ENCODE assay signal across 12 cellular contexts in the genomic region with DNA sequence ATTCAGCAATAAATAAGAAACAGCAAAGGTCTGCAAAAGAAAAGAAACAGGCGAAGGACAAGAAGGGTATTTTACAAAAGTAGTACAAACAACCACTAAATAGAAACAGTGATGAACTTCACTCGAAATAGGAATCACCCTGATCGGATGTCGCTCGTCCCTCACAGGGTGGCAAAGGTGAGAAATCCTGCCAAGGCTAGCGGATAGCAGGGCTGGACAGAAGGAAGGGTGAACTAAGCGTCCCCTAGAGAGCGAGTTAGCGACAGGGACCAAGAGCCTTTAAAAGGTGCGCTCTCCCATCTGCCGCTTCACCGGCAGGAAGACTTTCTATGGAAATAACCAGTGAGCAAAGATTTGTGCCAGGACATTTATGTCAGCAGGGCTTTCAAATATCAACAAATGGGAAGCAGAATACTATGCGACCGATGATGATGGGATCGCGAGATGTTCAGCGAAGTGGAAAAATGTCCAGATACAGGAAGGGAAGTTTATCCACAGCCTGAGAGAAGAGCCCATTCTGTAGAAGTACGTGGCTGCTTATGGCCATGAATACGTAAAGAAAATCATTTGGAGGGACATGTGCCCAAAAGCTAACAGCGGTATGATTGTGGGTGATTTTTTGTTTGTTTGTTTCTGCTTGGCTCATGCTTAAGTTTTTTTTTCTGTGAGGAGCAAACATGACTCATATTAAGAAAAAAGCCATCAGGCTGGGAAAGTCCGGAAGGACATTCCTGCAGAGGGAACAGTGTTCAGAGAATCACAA. TPM values are rescaled to one million over a fixed set of nuclear protein-coding genes. Genes with fewer than 3 reads are reported as not detected.
DNase-seq lines count a peak whose midpoint lies in the region; ATAC-seq and TF ChIP-seq lines count a peak whose summit lies in the region.
"Had no signal": no experiment of that assay in that cellular context is flagged by ENCODE, and none has a peak within 500 bp of the region (broad histone marks: within the 10 kb centered on the region; RNA-seq: fewer than 3 reads in every experiment).

No MANE protein-coding gene starts in this region.

- peaks cover 33 to 51% (median 45%) of the 10 kb centered on the region in 3 donors for H3K4me1 ChIP-seq in skeletal muscle tissue (ENCODE audit: control insufficient read depth in 3 of 3, insufficient read depth in 3 of 3, low read length in 3 of 3)
- H3K4me1 ChIP-seq in CD8-positive, alpha-beta T cell (ENCODE audit: insufficient read depth, low read length), result no peaks in the 10 kb centered on the region

- peak overlapping the region; percentile 57 for H3K27ac Mint-ChIP-seq in WTC11
- no peak overlapping the region for H3K27ac Mint-ChIP-seq in CD8-positive, alpha-beta T cell
- H3K27ac Mint-ChIP-seq: activated naive CD4-positive, alpha-beta T cell treated with anti-CD3 and anti-CD28 coated beads, Interleukin-2, amount 10 ng/mL, durations not matched to agents 7 days and 5 days had no signal

- TF ChIP-seq CTCF in WTC11 (IDR thresholded peaks at IDR 0.05) (no peak), fibroblast of villous mesenchyme (IDR thresholded peaks at IDR 0.05; ENCODE audit: insufficient read depth, low read depth, low read length) (no peak)
- TF ChIP-seq CTCF in CD8-positive, alpha-beta T cell (IDR thresholded peaks at IDR 0.05), result no peak

- H3K36me3 Mint-ChIP-seq in WTC11, result peaks cover 72% of the 10 kb centered on the region
- peaks cover 81% of the 10 kb centered on the region for H3K36me3 Mint-ChIP-seq in CD8-positive, alpha-beta T cell

- H3K9me3 ChIP-seq in skeletal muscle tissue (ENCODE audit: control insufficient read depth in 3 of 3, low read length in 3 of 3), result no peaks in the 10 kb centered on the region
- no peaks in the 10 kb centered on the region for H3K9me3 ChIP-seq in CD8-positive, alpha-beta T cell (ENCODE audit: low read length)

- H3K36me3 ChIP-seq in skeletal muscle tissue (ENCODE audit: control insufficient read depth in 3 of 3, insufficient read depth in 3 of 3, low read length in 3 of 3), result peaks cover 51 to 64% (median 51%) of the 10 kb centered on the region in 3 donors
- H3K36me3 ChIP-seq in CD8-positive, alpha-beta T cell (ENCODE audit: insufficient read depth, low read length), result peaks cover 52% of the 10 kb centered on the region

- H3K4me1 Mint-ChIP-seq in WTC11, result no peaks in the 10 kb centered on the region
- H3K4me1 Mint-ChIP-seq in CD8-positive, alpha-beta T cell (ENCODE audit: low read depth), result peaks cover 6% of the 10 kb centered on the region
- H3K4me1 Mint-ChIP-seq: activated naive CD4-positive, alpha-beta T cell treated with anti-CD3 and anti-CD28 coated beads, Interleukin-2, amount 10 ng/mL, durations not matched to agents 7 days and 5 days had no signal

- POLR2A ChIA-PET in WTC11 (lab: Charles Lee), result no interaction called here
- POLR2A ChIA-PET in CD8-positive, alpha-beta T cell (lab: Charles Lee), result no interaction called here

- no peaks in the 10 kb centered on the region for H3K9me3 Mint-ChIP-seq in WTC11
- no peaks in the 10 kb centered on the region for H3K9me3 Mint-ChIP-seq in CD8-positive, alpha-beta T cell
- H3K9me3 Mint-ChIP-seq: activated naive CD4-positive, alpha-beta T cell treated with anti-CD3 and anti-CD28 coated beads, Interleukin-2, amount 10 ng/mL, durations not matched to agents 7 days and 5 days; naive thymus-derived CD4-positive, alpha-beta T cell had no signal

- H3K27me3 ChIP-seq in skeletal muscle tissue (ENCODE audit: control insufficient read depth in 3 of 3, insufficient read depth in 3 of 3, low read length in 3 of 3), result no peaks in the 10 kb centered on the region
- no peaks in the 10 kb centered on the region for H3K27me3 ChIP-seq in CD8-positive, alpha-beta T cell (ENCODE audit: insufficient read depth, low read length)

- H3K27me3 Mint-ChIP-seq in WTC11 (ENCODE audit: low read depth), result no peaks in the 10 kb centered on the region
- H3K27me3 Mint-ChIP-seq in CD8-positive, alpha-beta T cell (ENCODE audit: low read depth), result no peaks in the 10 kb centered on the region
- H3K27me3 Mint-ChIP-seq: activated naive CD4-positive, alpha-beta T cell treated with anti-CD3 and anti-CD28 coated beads, Interleukin-2, amount 10 ng/mL, durations not matched to agents 7 days and 5 days; naive thymus-derived CD4-positive, alpha-beta T cell had no signal

- intact Hi-C loops in CD8-positive, alpha-beta T cell (cut with DNase I, micrococcal nuclease), result no loop called here

- DNase-seq in ELR (ENCODE audit: low read depth) (peak; percentile 84), WTC11 (ENCODE audit: low spot score) (no peak), fibroblast of villous mesenchyme (ENCODE audit: low read depth) (peak; percentile 72), Kasumi-1 (lab: John Stamatoyannopoulos, UW) (no peak), HuH-7 (ENCODE audit: low spot score) (no peak)
- no peak for DNase-seq in CD8-positive, alpha-beta T cell
- DNase-seq: activated CD4-positive, CD25-positive, alpha-beta regulatory T cell treated with anti-CD3 and anti-CD28 coated beads, Interleukin-2, amount 50 U/mL, for 72 hours; activated naive CD4-positive, alpha-beta T cell treated with anti-CD3 and anti-CD28 coated beads, Interleukin-2, amount 10 ng/mL, durations not matched to agents 7 days and 5 days; naive thymus-derived CD4-positive, alpha-beta T cell; stimulated activated CD4-positive, alpha-beta T cell treated with anti-CD3 and anti-CD28 coated beads, Interleukin-4, amount 100 ng/mL, for 4 hours had no signal

- H3K4me3 Mint-ChIP-seq in WTC11, result no peak overlapping the region
- no peak overlapping the region for H3K4me3 Mint-ChIP-seq in CD8-positive, alpha-beta T cell
- H3K4me3 Mint-ChIP-seq: activated naive CD4-positive, alpha-beta T cell treated with anti-CD3 and anti-CD28 coated beads, Interleukin-2, amount 10 ng/mL, durations not matched to agents 7 days and 5 days; naive thymus-derived CD4-positive, alpha-beta T cell had no signal

- H3K9ac ChIP-seq in skeletal muscle tissue (ENCODE audit: low read depth in 1 of 3, low read length in 3 of 3), result peak overlapping the region in 2 of 3 donors; percentile 10 to 35

- CTCF ChIA-PET in WTC11 (lab: Charles Lee), result no interaction called here
- CTCF ChIA-PET in CD8-positive, alpha-beta T cell (lab: Charles Lee), result no interaction called here

- ATAC-seq in WTC11 (no peak), HG02623 (IDR thresholded peaks at IDR 0.05; ENCODE audit: unreplicated experiment) (no peak)
- ATAC-seq in CD8-positive, alpha-beta T cell, result no peak
- ATAC-seq: naive thymus-derived CD4-positive, alpha-beta T cell had no signal

- no peak overlapping the region for H3K4me3 ChIP-seq in fibroblast of villous mesenchyme (ENCODE audit: low read depth, low read length)
- H3K4me3 ChIP-seq in skeletal muscle tissue (ENCODE audit: low read length in 3 of 3), result peak overlapping the region in 1 of 3 donors; percentile 30
- H3K4me3 ChIP-seq in CD8-positive, alpha-beta T cell (ENCODE audit: low read depth, low read length), result no peak overlapping the region

- H3K27ac ChIP-seq in skeletal muscle tissue (ENCODE audit: low read depth, low read length), result peak overlapping the region; percentile 4
- no peak overlapping the region for H3K27ac ChIP-seq in CD8-positive, alpha-beta T cell (ENCODE audit: low read depth, low read length)

TF ChIP-seq in WTC11, 78 proteins besides CTCF, POLR2A, EP300 and RAD21:
- TF ChIP-seq, protein P1, sequence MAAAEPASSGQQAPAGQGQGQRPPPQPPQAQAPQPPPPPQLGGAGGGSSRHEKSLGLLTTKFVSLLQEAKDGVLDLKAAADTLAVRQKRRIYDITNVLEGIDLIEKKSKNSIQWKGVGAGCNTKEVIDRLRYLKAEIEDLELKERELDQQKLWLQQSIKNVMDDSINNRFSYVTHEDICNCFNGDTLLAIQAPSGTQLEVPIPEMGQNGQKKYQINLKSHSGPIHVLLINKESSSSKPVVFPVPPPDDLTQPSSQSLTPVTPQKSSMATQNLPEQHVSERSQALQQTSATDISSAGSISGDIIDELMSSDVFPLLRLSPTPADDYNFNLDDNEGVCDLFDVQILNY (CRISPR knock-in tag; IDR thresholded peaks at IDR 0.05), result no peak

RNA-seq across cellular contexts. Expression of a gene that starts 18.9 kb away (rescaled TPM):
- 144 to 160 TPM (median 149 TPM) in 3 replicates for total RNA-seq in WTC11 (2021)
- 20.3 and 26.8 TPM in 2 replicates for total RNA-seq in fibroblast of villous mesenchyme
- total RNA-seq in skeletal muscle tissue, result 16.7 TPM
- 10 to 100 TPM; 19.9 to 23.5 TPM for total RNA-seq in CD8-positive, alpha-beta T cell

RNA-seq across cellular contexts. Expression of a gene that starts 43.0 kb away (rescaled TPM):
- total RNA-seq in WTC11 (2021) (103 to 129 TPM (median 103 TPM) in 3 replicates), fibroblast of villous mesenchyme (57.9 and 58.6 TPM in 2 replicates), skeletal muscle tissue (36.0 TPM)
- total RNA-seq in CD8-positive, alpha-beta T cell, result 100 to 1,000 TPM in 1 of 2 experiments, 10 to 100 TPM in 1; 97.7 to 101 TPM

Comparison
In these comparisons a context has a peak if more than half of its experiments do, and no peak if none do; other contexts are left out.
1. DNase-seq: peak in ELR (single experiment) and fibroblast of villous mesenchyme (single experiment); none in WTC11 (single experiment), Kasumi-1 (0 of 2), HuH-7 (single experiment) and CD8-positive, alpha-beta T cell (0 of 7).